13 cellular contexts compared by ENCODE assay signal in the genomic region with DNA sequence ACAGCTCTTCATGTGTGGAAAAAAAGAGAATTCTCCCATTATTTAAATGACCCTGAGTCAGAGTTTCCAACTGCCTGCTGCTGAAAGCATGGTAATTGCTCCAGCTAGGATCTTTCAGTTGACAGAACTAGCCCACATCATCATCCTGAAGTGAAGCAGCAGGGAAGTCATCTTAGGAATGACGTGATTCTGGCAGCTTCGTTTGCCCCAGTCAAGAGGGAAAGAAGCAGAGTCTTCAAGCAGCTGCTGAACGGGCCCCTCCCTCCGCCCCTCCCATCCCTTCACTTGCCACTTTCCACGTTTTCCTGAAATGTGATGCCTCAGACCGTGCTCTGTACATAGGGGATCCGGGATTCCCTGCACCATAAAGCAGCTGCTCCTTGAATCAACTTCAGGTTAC.
DNase-seq lines count a peak whose midpoint lies in the region; FAIRE-seq and TF ChIP-seq lines count a peak whose summit lies in the region.
"Had no signal": no experiment of that assay in that cellular context is flagged by ENCODE, and none has a peak within 500 bp of the region (broad histone marks: within the 10 kb centered on the region; RNA-seq: fewer than 3 reads in every experiment).

No MANE protein-coding gene starts in this region.

- H3K4me3 ChIP-seq in fibroblast of the aortic adventitia (ENCODE audit: low read depth, low read length), result no peak overlapping the region
- H3K4me3 ChIP-seq in neural progenitor cell, result no peak overlapping the region
- H3K4me3 ChIP-seq in ascending aorta, result no peak overlapping the region
- H3K4me3 ChIP-seq in kidney (ENCODE audit: low read length in 2 of 2), result no peak overlapping the region

- H3K9me3 Mint-ChIP-seq in neural progenitor cell, result no peaks in the 10 kb centered on the region

- no peaks in the 10 kb centered on the region for H3K79me2 ChIP-seq in neural progenitor cell (ENCODE audit: low read depth)

- H3K9ac ChIP-seq in neural progenitor cell, result no peak overlapping the region
- no peak overlapping the region for H3K9ac ChIP-seq in kidney (ENCODE audit: low read length in 2 of 2)
- H3K9ac ChIP-seq: SK-N-SH had no signal

- H4K20me1 ChIP-seq in neural progenitor cell (ENCODE audit: low read depth), result no peaks in the 10 kb centered on the region

- no peaks in the 10 kb centered on the region for H3K36me3 Mint-ChIP-seq in neural progenitor cell
- H3K36me3 Mint-ChIP-seq: IgD-negative memory B cell had no signal

- H3K27me3 ChIP-seq in neural progenitor cell (no peaks in the 10 kb centered on the region), ascending aorta (no peaks in the 10 kb centered on the region)

- TF ChIP-seq CTCF in fibroblast of the aortic adventitia (IDR thresholded peaks at IDR 0.05; ENCODE audit: insufficient read depth, low read length), result no peak
- TF ChIP-seq CTCF in neural progenitor cell (IDR thresholded peaks at IDR 0.05), result no peak
- no peak for TF ChIP-seq CTCF in ascending aorta (IDR thresholded peaks at IDR 0.05)
- no peak for TF ChIP-seq CTCF in kidney (IDR thresholded peaks at IDR 0.05; ENCODE audit: borderline replicate concordance, extremely low read depth, insufficient read depth)

- H3K27ac Mint-ChIP-seq in neural progenitor cell, result peak overlapping the region; percentile 67
- H3K27ac Mint-ChIP-seq: activated naive CD4-positive, alpha-beta T cell treated with anti-CD3 and anti-CD28 coated beads, Interleukin-2, amount 50 U/mL, for 72 hours; IgD-negative memory B cell had no signal

- no peaks in the 10 kb centered on the region for H3F3A ChIP-seq in neural progenitor cell (ENCODE audit: low read depth)

- H3K36me3 ChIP-seq in neural progenitor cell, result no peaks in the 10 kb centered on the region
- H3K36me3 ChIP-seq in ascending aorta, result no peaks in the 10 kb centered on the region
- H3K36me3 ChIP-seq in kidney (ENCODE audit: control insufficient read depth in 1 of 2, insufficient read depth in 2 of 2, low read length in 2 of 2), result no peaks in the 10 kb centered on the region

- no peaks in the 10 kb centered on the region for H3K9me3 ChIP-seq in neural progenitor cell (ENCODE audit: low read depth)
- H3K9me3 ChIP-seq in ascending aorta, result no peaks in the 10 kb centered on the region
- H3K9me3 ChIP-seq in kidney (ENCODE audit: control insufficient read depth in 1 of 2, low read length in 2 of 2), result no peaks in the 10 kb centered on the region
- H3K9me3 ChIP-seq: SK-N-SH had no signal

- DNase-seq in DMS79 treated with DMSO at 0.1 percent for 48 hours (lab: John Stamatoyannopoulos, UW) (peak; percentile 80), NCI-H524 (lab: John Stamatoyannopoulos, UW) (peak; percentile 12 to 59), fibroblast of the aortic adventitia (ENCODE audit: low read depth) (peak; percentile 91), neural progenitor cell (ENCODE audit: low spot score) (peak; percentile 45), ascending aorta (ENCODE audit: low spot score in 2 of 2) (no peak), kidney (no peak), activated T-cell treated with anti-CD3 and anti-CD28 coated beads for 4 hours (no peak)
- DNase-seq in activated CD4-positive, alpha-beta T cell treated with anti-CD3 and anti-CD28 coated beads for 4 hours, result no peak
- DNase-seq: activated CD4-positive, alpha-beta T cell treated with anti-CD3 and anti-CD28 coated beads, Interleukin-2, amount 50 U/mL, for 4 hours; COR-L47; SK-N-SH had no signal

- FAIRE-seq in kidney (lab: Jason Lieb, UNC), result no peak

- no peaks in the 10 kb centered on the region for H3K27me3 Mint-ChIP-seq in neural progenitor cell (ENCODE audit: insufficient read depth, low read depth)
- H3K27me3 Mint-ChIP-seq: IgD-negative memory B cell had no signal

- H2AFZ ChIP-seq in neural progenitor cell (replicated peaks), result peak overlapping the region; percentile 39

- H3K4me2 ChIP-seq in neural progenitor cell, result no peak overlapping the region
- H3K4me2 ChIP-seq: SK-N-SH had no signal

- no peak overlapping the region for H3K4me3 Mint-ChIP-seq in neural progenitor cell
- H3K4me3 Mint-ChIP-seq: IgD-negative memory B cell had no signal

- intact Hi-C loops in ascending aorta (cut with DNase I) (no loop called here), kidney (cut with DNase I) (no loop called here)

- no peak overlapping the region for H3K27ac ChIP-seq in neural progenitor cell
- H3K27ac ChIP-seq in ascending aorta, result no peak overlapping the region
- H3K27ac ChIP-seq in kidney (ENCODE audit: low read depth in 2 of 2, low read length in 2 of 2), result no peak overlapping the region

- peaks cover 12% of the 10 kb centered on the region for H3K4me1 Mint-ChIP-seq in neural progenitor cell
- H3K4me1 Mint-ChIP-seq: IgD-negative memory B cell had no signal

- H3K4me1 ChIP-seq in neural progenitor cell (no peaks in the 10 kb centered on the region), ascending aorta (peaks cover 0 to 10% of the 10 kb centered on the region in 2 donors), kidney (ENCODE audit: control insufficient read depth in 1 of 2, insufficient read depth in 1 of 2, low read depth in 1 of 2, low read length in 2 of 2) (no peaks in the 10 kb centered on the region)

Comparison
In these comparisons a context has a peak if more than half of its experiments do, and no peak if none do; other contexts are left out.
1. DNase-seq: peak in DMS79 treated with DMSO at 0.1 percent for 48 hours (single experiment), NCI-H524 (2 of 2), fibroblast of the aortic adventitia (single experiment) and neural progenitor cell (single experiment); none in ascending aorta (0 of 2), kidney (single experiment), activated T-cell treated with anti-CD3 and anti-CD28 coated beads for 4 hours (single experiment) and activated CD4-positive, alpha-beta T cell treated with anti-CD3 and anti-CD28 coated beads for 4 hours (0 of 2).